ENCODE assay signal across 9 cellular contexts in the genomic region with DNA sequence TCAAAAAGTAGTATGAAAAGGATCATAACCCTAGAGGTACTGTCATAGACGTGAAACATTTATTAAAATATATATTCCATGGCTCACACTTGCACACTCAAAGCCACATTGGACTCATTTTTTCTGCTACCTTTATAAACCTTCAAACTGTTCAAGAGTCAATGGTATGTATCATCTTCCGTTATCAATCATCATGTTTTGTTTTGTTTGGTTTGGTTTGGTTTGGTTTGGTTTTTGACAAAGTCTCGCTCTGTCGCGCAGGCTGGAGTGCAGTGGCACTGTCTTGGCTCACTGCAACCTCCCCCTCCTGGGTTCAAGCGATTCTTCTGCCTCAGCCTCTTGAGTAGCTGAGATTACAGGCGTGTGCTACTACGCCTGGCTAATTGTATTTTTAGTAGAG. TPM values are rescaled to one million over a fixed set of nuclear protein-coding genes. Genes with fewer than 3 reads are reported as not detected.
A peak's percentile ranks its signal among the peaks of the same experiment; 100 is the strongest.
DNase-seq lines count a peak whose midpoint lies in the region; ATAC-seq and TF ChIP-seq lines count a peak whose summit lies in the region.
"Had no signal": no experiment of that assay in that cellular context is flagged by ENCODE, and none has a peak within 500 bp of the region (broad histone marks: within the 10 kb centered on the region; RNA-seq: fewer than 3 reads in every experiment).

No MANE protein-coding gene starts in this region.

- DNase-seq in SK-N-SH, result no peak
- DNase-seq in activated T-helper 9 cell treated with anti-CD3 and anti-CD28 coated beads, Interleukin-2, amount 50 U/mL, for 16 hours (ENCODE audit: low read depth), result peak; percentile 33
- DNase-seq in mesenchymal stem cell, result no peak
- no peak for DNase-seq in substantia nigra (lab: John Stamatoyannopoulos, UW)
- no peak for DNase-seq in neuronal stem cell (ENCODE audit: low spot score)
- no peak for DNase-seq in NK-92 treated with Interleukin-12 subunit alpha and Interleukin-12 subunit beta, amount 100 ng/mL, for 24 hours (lab: John Stamatoyannopoulos, UW)

- H3K4me1 ChIP-seq in SK-N-SH (ENCODE audit: control insufficient read depth in 1 of 2, insufficient read depth in 2 of 2, low read depth in 1 of 2, low read length in 1 of 2), result peaks cover 10 to 22% of the 10 kb centered on the region in 2 experiments; a peak in 3 of 4 replicates
- peaks cover 7% of the 10 kb centered on the region for H3K4me1 ChIP-seq in mesenchymal stem cell (ENCODE audit: control insufficient read depth, insufficient read depth, low read depth, low read length)
- H3K4me1 ChIP-seq in neuronal stem cell (ENCODE audit: control insufficient read depth in 2 of 2, insufficient read depth in 1 of 2, low read depth in 1 of 2, low read length in 2 of 2), result peaks cover 2 to 5% of the 10 kb centered on the region in 2 donors

- ATAC-seq in SK-N-SH treated with all-trans-retinoic acid at 6 μM for 48 hours (no peak), GM21423 (IDR thresholded peaks at IDR 0.05; ENCODE audit: unreplicated experiment) (no peak)

- no peak for TF ChIP-seq EP300 in SK-N-SH (IDR thresholded peaks at IDR 0.05; ENCODE audit: borderline replicate concordance in 1 of 2, low read depth in 1 of 2, low read length in 1 of 2)

- no peaks in the 10 kb centered on the region for H3K36me3 ChIP-seq in SK-N-SH (replicated peaks in 1 of 2; ENCODE audit: control insufficient read depth in 1 of 2, insufficient read depth in 2 of 2, low read length in 1 of 2)
- H3K36me3 ChIP-seq in mesenchymal stem cell (ENCODE audit: control insufficient read depth in 1 of 2, insufficient read depth in 2 of 2, low read depth in 1 of 2, low read length in 2 of 2), result peaks cover 0 to 5% of the 10 kb centered on the region in 2 experiments
- peaks cover 0 to 11% of the 10 kb centered on the region in 2 donors for H3K36me3 ChIP-seq in neuronal stem cell (replicated peaks in 1 of 2; ENCODE audit: control insufficient read depth in 2 of 2, insufficient read depth in 2 of 2, low read length in 2 of 2)

- H3K79me1 ChIP-seq in mesenchymal stem cell (replicated peaks; ENCODE audit: low read length, poor library complexity, severe bottlenecking) (peaks cover 22% of the 10 kb centered on the region), neuronal stem cell (ENCODE audit: low read depth, low read length) (peaks cover 8% of the 10 kb centered on the region)

- H3K23ac ChIP-seq in mesenchymal stem cell (ENCODE audit: low read length in 2 of 2) (no peak overlapping the region), neuronal stem cell (ENCODE audit: low read depth, low read length, poor library complexity) (no peak overlapping the region)

- peaks cover 5% of the 10 kb centered on the region for H3F3A ChIP-seq in SK-N-SH (replicated peaks; ENCODE audit: insufficient read depth)

- H2BK15ac ChIP-seq in mesenchymal stem cell (ENCODE audit: low read depth, poor library complexity, severe bottlenecking), result no peak overlapping the region
- no peak overlapping the region for H2BK15ac ChIP-seq in neuronal stem cell (ENCODE audit: low read length)

- peak overlapping the region in 1 of 2 experiments; percentile 89; a peak in 1 of 4 replicates for H3K4me3 ChIP-seq in SK-N-SH (ENCODE audit: low read depth in 2 of 2, low read length in 1 of 2)
- peak overlapping the region in 1 of 2 experiments; percentile 86 for H3K4me3 ChIP-seq in mesenchymal stem cell (ENCODE audit: insufficient read depth in 1 of 2, low read depth in 1 of 2, low read length in 2 of 2)
- peak overlapping the region in 1 of 2 donors; percentile 84 for H3K4me3 ChIP-seq in neuronal stem cell (ENCODE audit: low read length in 2 of 2)

- H3K9ac ChIP-seq in SK-N-SH, result no peak overlapping the region
- peak overlapping the region; percentile 90 for H3K9ac ChIP-seq in mesenchymal stem cell (ENCODE audit: low read length)
- H3K9ac ChIP-seq in neuronal stem cell (ENCODE audit: low read depth, low read length, poor library complexity), result no peak overlapping the region

- peak overlapping the region; percentile 97 for H3K4me2 ChIP-seq in SK-N-SH
- no peak overlapping the region for H3K4me2 ChIP-seq in mesenchymal stem cell (ENCODE audit: low read length, poor library complexity, severe bottlenecking)
- no peak overlapping the region for H3K4me2 ChIP-seq in neuronal stem cell (ENCODE audit: insufficient read depth, low read length, poor library complexity, severe bottlenecking)

- H3K9me3 ChIP-seq in SK-N-SH (no peaks in the 10 kb centered on the region), mesenchymal stem cell (ENCODE audit: control insufficient read depth, low read length) (no peaks in the 10 kb centered on the region), neuronal stem cell (replicated peaks in 1 of 2; ENCODE audit: control insufficient read depth in 2 of 2, insufficient read depth in 1 of 2, low read depth in 1 of 2, low read length in 2 of 2) (no peaks in the 10 kb centered on the region)

- H3K18ac ChIP-seq in mesenchymal stem cell (ENCODE audit: low read depth in 1 of 2, low read length in 2 of 2) (no peak overlapping the region), neuronal stem cell (ENCODE audit: low read length) (no peak overlapping the region)

- H3K4ac ChIP-seq in mesenchymal stem cell (ENCODE audit: low read depth in 1 of 2, low read length in 2 of 2) (no peak overlapping the region), neuronal stem cell (ENCODE audit: low read length) (no peak overlapping the region)

- CTCF ChIA-PET in SK-N-SH (lab: Yijun Ruan, JAX), result interaction anchor here (0.7 to 1.9 kb wide), 2 partner anchors 11 to 130 kb away, joined by 3 to 9 read pairs; no protein-coding TSS in a partner anchor

- no peak overlapping the region for H2AK5ac ChIP-seq in mesenchymal stem cell (ENCODE audit: low read length, severe bottlenecking)
- H2AK5ac ChIP-seq in neuronal stem cell (ENCODE audit: low read depth, low read length), result no peak overlapping the region

- H3K27me3 ChIP-seq in SK-N-SH (ENCODE audit: insufficient read depth) (no peaks in the 10 kb centered on the region), mesenchymal stem cell (ENCODE audit: control insufficient read depth in 1 of 2, insufficient read depth in 1 of 2, low read length in 2 of 2) (no peaks in the 10 kb centered on the region), neuronal stem cell (ENCODE audit: control insufficient read depth in 3 of 3, insufficient read depth in 3 of 3, low read depth in 1 of 3, low read length in 3 of 3) (peaks cover 0 to 11% (median 2%) of the 10 kb centered on the region in 3 experiments)

- no peaks in the 10 kb centered on the region for H4K20me1 ChIP-seq in SK-N-SH (ENCODE audit: insufficient read depth)

- H4K91ac ChIP-seq in mesenchymal stem cell (ENCODE audit: low read length) (no peak overlapping the region), neuronal stem cell (ENCODE audit: low read depth, low read length, poor library complexity) (no peak overlapping the region)

- no peak overlapping the region for H2BK120ac ChIP-seq in mesenchymal stem cell (ENCODE audit: low read depth, low read length)
- no peak overlapping the region for H2BK120ac ChIP-seq in neuronal stem cell (ENCODE audit: low read depth, low read length)

- POLR2A ChIA-PET in SK-N-SH (lab: Yijun Ruan, JAX), result no interaction called here

- no peak overlapping the region for H3K14ac ChIP-seq in mesenchymal stem cell (ENCODE audit: low read length in 2 of 2)
- no peak overlapping the region for H3K14ac ChIP-seq in neuronal stem cell (ENCODE audit: low read length)

- H3K27ac ChIP-seq in SK-N-SH (ENCODE audit: low read depth in 2 of 2, low read length in 1 of 2), result no peak overlapping the region
- H3K27ac ChIP-seq in mesenchymal stem cell (ENCODE audit: low read length, poor library complexity, severe bottlenecking), result no peak overlapping the region
- H3K27ac ChIP-seq in substantia nigra (ENCODE audit: low read depth, low read length, poor library complexity, severe bottlenecking), result peak overlapping the region; percentile 16
- no peak overlapping the region for H3K27ac ChIP-seq in neuronal stem cell (replicated peaks; ENCODE audit: low read length)
- H3K27ac ChIP-seq: 22Rv1 had no signal

- no peak overlapping the region for H2BK5ac ChIP-seq in mesenchymal stem cell (ENCODE audit: low read depth, low read length, poor library complexity, severe bottlenecking)
- no peak overlapping the region for H2BK5ac ChIP-seq in neuronal stem cell (ENCODE audit: low read length)

- no peaks in the 10 kb centered on the region for H3K9me2 ChIP-seq in SK-N-SH

- 89% methylated on average over 8 of the region's 8 CpGs for WGBS in SK-N-SH (ENCODE audit: low lambda C conversion rate)
- WGBS in mesenchymal stem cell, result 97% methylated on average over 4 of the region's 8 CpGs
- WGBS in neuronal stem cell (ENCODE audit: extremely low coverage in 2 of 2, insufficient read length in 2 of 2, insufficient replicate concordance in 1 of 2), 2 donors, result no CpG with 5 or more reads among the region's 8 CpGs

- H2AFZ ChIP-seq in SK-N-SH (ENCODE audit: low read depth), result no peak overlapping the region
- H2AFZ ChIP-seq in mesenchymal stem cell (ENCODE audit: low read depth, low read length), result no peak overlapping the region
- no peak overlapping the region for H2AFZ ChIP-seq in neuronal stem cell (ENCODE audit: low read length)

- H3K79me2 ChIP-seq in SK-N-SH (ENCODE audit: insufficient read depth), result peaks cover 42% of the 10 kb centered on the region

- H2BK12ac ChIP-seq in mesenchymal stem cell (ENCODE audit: low read length in 2 of 2) (no peak overlapping the region), neuronal stem cell (ENCODE audit: low read length) (no peak overlapping the region)

- no peak overlapping the region for H4K8ac ChIP-seq in mesenchymal stem cell (ENCODE audit: low read length)
- H4K8ac ChIP-seq in neuronal stem cell (ENCODE audit: low read depth, low read length), result no peak overlapping the region

- TF ChIP-seq CTCF in SK-N-SH (IDR thresholded peaks at IDR 0.05), result no peak

- TF ChIP-seq RAD21 in SK-N-SH (IDR thresholded peaks at IDR 0.05; ENCODE audit: low read length), result no peak

TF ChIP-seq in SK-N-SH, 30 proteins besides CTCF, POLR2A, EP300 and RAD21 (continues in another document):
- TF ChIP-seq NFIC (IDR thresholded peaks at IDR 0.05; ENCODE audit: borderline replicate concordance), result no peak

RNA-seq across cellular contexts. Expression of gene IFNAR2, which starts 1.8 kb away (rescaled TPM):
- polyA plus RNA-seq in SK-N-SH (2012; rRNA removed), result 10.4 and 16.8 TPM in 2 replicates
- 18.2 and 19.3 TPM in 2 replicates for polyA plus RNA-seq in SK-N-SH (2012; cell fraction: cytosol; rRNA removed)
- 5.3 and 9.4 TPM in 2 replicates for polyA plus RNA-seq in SK-N-SH (2012; cell fraction: nucleus; rRNA removed)
- 16.9 TPM for polyA plus RNA-seq in mesenchymal stem cell (2013, experiment 1 of 2)
- polyA plus RNA-seq in mesenchymal stem cell (2013, experiment 2 of 2), result 17.9 TPM
- 14.2 TPM for polyA plus RNA-seq in neuronal stem cell (2013, experiment 1 of 2)
- polyA plus RNA-seq in neuronal stem cell (2013, experiment 2 of 2), result 14.2 TPM

RNA-seq across cellular contexts. Expression of gene IL10RB, which starts 34.6 kb away (rescaled TPM):
- polyA plus RNA-seq in SK-N-SH (2012; rRNA removed), result 19.8 and 20.1 TPM in 2 replicates
- polyA plus RNA-seq in SK-N-SH (2012; cell fraction: cytosol; rRNA removed), result 21.6 and 22.8 TPM in 2 replicates
- 7.4 and 11.5 TPM in 2 replicates for polyA plus RNA-seq in SK-N-SH (2012; cell fraction: nucleus; rRNA removed)
- polyA plus RNA-seq in mesenchymal stem cell (2013, experiment 1 of 2), result 30.1 TPM
- polyA plus RNA-seq in mesenchymal stem cell (2013, experiment 2 of 2), result 31.4 TPM
- 4.9 TPM for polyA plus RNA-seq in neuronal stem cell (2013, experiment 1 of 2)
- polyA plus RNA-seq in neuronal stem cell (2013, experiment 2 of 2), result 4.9 TPM
